In the genomic region with DNA sequence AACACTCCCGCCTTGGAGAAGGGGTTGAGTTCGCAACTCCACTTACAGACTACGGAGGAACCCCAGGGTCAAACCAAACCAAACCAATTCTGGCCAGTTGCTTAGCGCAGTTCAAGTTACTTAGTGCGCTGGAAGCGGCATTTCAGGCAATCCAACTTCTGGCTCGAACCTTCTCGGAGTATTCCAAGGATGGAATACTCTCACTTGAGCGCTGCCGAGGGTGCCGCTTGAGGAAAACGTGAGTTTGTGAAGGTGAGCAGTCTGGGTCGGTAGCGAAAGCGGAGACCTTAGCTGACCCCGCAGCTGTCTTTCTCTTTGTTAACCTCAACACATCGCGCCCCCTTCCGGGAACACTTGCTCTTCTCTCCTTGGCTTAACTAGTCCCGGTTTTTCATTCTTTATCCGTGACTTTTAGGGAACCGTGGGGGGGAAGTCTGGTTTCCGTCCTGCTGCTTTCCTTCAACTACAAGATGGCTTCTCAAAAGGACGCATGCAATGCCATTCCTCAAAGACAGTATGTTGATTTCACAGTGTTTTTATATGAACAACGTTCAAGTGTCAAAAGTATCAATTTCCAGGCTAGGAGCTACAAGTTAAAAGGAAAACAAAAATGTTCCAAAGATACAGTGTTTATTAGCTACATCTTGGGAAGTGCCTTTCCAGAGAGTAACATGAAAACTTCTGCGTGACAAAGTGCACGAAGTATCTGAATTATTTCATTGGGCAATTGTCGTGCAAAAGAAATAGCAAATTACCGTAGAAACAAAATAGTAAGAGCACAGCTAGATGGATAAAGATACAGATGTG, we compare ENCODE assay signal across 1 cellular context.
TF ChIP-seq lines count a peak whose summit lies in the region.

No MANE protein-coding gene starts in this region.

TF ChIP-seq in HCT116, 20 proteins besides CTCF, POLR2A, EP300 and RAD21 (continued from another document):
- TF ChIP-seq, protein P1, sequence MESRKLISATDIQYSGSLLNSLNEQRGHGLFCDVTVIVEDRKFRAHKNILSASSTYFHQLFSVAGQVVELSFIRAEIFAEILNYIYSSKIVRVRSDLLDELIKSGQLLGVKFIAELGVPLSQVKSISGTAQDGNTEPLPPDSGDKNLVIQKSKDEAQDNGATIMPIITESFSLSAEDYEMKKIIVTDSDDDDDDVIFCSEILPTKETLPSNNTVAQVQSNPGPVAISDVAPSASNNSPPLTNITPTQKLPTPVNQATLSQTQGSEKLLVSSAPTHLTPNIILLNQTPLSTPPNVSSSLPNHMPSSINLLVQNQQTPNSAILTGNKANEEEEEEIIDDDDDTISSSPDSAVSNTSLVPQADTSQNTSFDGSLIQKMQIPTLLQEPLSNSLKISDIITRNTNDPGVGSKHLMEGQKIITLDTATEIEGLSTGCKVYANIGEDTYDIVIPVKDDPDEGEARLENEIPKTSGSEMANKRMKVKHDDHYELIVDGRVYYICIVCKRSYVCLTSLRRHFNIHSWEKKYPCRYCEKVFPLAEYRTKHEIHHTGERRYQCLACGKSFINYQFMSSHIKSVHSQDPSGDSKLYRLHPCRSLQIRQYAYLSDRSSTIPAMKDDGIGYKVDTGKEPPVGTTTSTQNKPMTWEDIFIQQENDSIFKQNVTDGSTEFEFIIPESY (IDR thresholded peaks at IDR 0.05; ENCODE audit: extremely low read depth, insufficient replicate concordance, low read length) = no peak
- TF ChIP-seq EGR1 (IDR thresholded peaks at IDR 0.05; ENCODE audit: low read depth) = peak; percentile 23; the same call in 1 of the 2 replicates
